17 cellular contexts compared by ENCODE assay signal in genomic region chr5:73030531-73030930, GRCh38.
DNase-seq lines count a peak whose midpoint lies in the region; ATAC-seq and TF ChIP-seq lines count a peak whose summit lies in the region.
"Had no signal": no experiment of that assay in that cellular context is flagged by ENCODE, and none has a peak within 500 bp of the region (broad histone marks: within the 10 kb centered on the region; RNA-seq: fewer than 3 reads in every experiment).

No MANE protein-coding gene starts in this region.

- no peaks in the 10 kb centered on the region for H3K36me3 Mint-ChIP-seq in activated T-cell treated with anti-CD3 and anti-CD28 coated beads, Interleukin-2, amount 50 U/mL, for 4 hours (ENCODE audit: insufficient read depth)
- H3K36me3 Mint-ChIP-seq: activated naive CD4-positive, alpha-beta T cell treated with anti-CD3 and anti-CD28 coated beads, Interleukin-2, amount 50 U/mL, for 72 hours had no signal

- no peaks in the 10 kb centered on the region for H3K9me3 Mint-ChIP-seq in activated T-cell treated with anti-CD3 and anti-CD28 coated beads, Interleukin-2, amount 50 U/mL, for 4 hours
- H3K9me3 Mint-ChIP-seq: activated naive CD4-positive, alpha-beta T cell treated with anti-CD3 and anti-CD28 coated beads, Interleukin-2, amount 50 U/mL, for 72 hours; nephron progenitor cell had no signal

- H3K4me1 ChIP-seq in Panc1 (ENCODE audit: control insufficient read depth, insufficient read depth, low read length): peaks cover 7% of the 10 kb centered on the region; the same call in 1 of the 2 replicates
- peaks cover 22% of the 10 kb centered on the region for H3K4me1 ChIP-seq in foreskin keratinocyte
- H3K4me1 ChIP-seq in thyroid gland: peaks cover 15 to 25% of the 10 kb centered on the region in 2 donors
- H3K4me1 ChIP-seq: right lobe of liver had no signal

- TF ChIP-seq CTCF in Panc1 (IDR thresholded peaks at IDR 0.05) (no peak), foreskin keratinocyte (conservative IDR thresholded peaks at IDR 0.05) (no peak), thyroid gland (IDR thresholded peaks at IDR 0.05) (no peak)

- no peak overlapping the region for H3K4me3 Mint-ChIP-seq in activated T-cell treated with anti-CD3 and anti-CD28 coated beads, Interleukin-2, amount 50 U/mL, for 4 hours
- H3K4me3 Mint-ChIP-seq: nephron progenitor cell had no signal

- no peaks in the 10 kb centered on the region for H3K27me3 Mint-ChIP-seq in activated T-cell treated with anti-CD3 and anti-CD28 coated beads, Interleukin-2, amount 50 U/mL, for 4 hours (ENCODE audit: low read depth)

- DNase-seq in NCI-H146 (lab: John Stamatoyannopoulos, UW): peak; percentile 16
- DNase-seq in NCI-H146 treated with DMSO at 0.1 percent for 48 hours (lab: John Stamatoyannopoulos, UW; ENCODE audit: unreplicated experiment): no peak
- no peak for DNase-seq in Panc1 (ENCODE audit: low read depth, low spot score)
- DNase-seq in foreskin keratinocyte: peak; percentile 43 to 62
- DNase-seq in thyroid gland: no peak
- DNase-seq in activated T-cell treated with anti-CD3 and anti-CD28 coated beads, Interleukin-2, amount 50 U/mL, for 4 hours: no peak
- DNase-seq in effector CD4-positive, alpha-beta T cell: no peak
- DNase-seq in NK-92 treated with Interleukin-12 subunit alpha and Interleukin-12 subunit beta, amount 100 ng/mL, for 24 hours (lab: John Stamatoyannopoulos, UW): no peak
- DNase-seq: 8988T; esophagus squamous epithelium; left ventricle myocardium superior; NCI-H1930; nephron progenitor cell; right lobe of liver; stimulated activated naive CD4-positive, alpha-beta T cell treated with Interleukin-2 at 50 U/mL for 16 hours had no signal

- no peak for TF ChIP-seq POLR2A in thyroid gland (IDR thresholded peaks at IDR 0.05)

- POLR2A ChIA-PET in Panc1 (lab: Charles Lee): no interaction called here

- no TSS peak for BruUV-seq in Panc1 (replicated peaks; lab: Mats Ljungman, UMichigan)

- CTCF ChIA-PET in Panc1 (lab: Charles Lee): no interaction called here

- H3K27me3 ChIP-seq in Panc1 (ENCODE audit: control insufficient read depth, insufficient read depth, low read length): no peaks in the 10 kb centered on the region
- no peaks in the 10 kb centered on the region for H3K27me3 ChIP-seq in foreskin keratinocyte
- H3K27me3 ChIP-seq in thyroid gland: no peaks in the 10 kb centered on the region
- H3K27me3 ChIP-seq: esophagus squamous epithelium, right lobe of liver had no signal

- H3K27ac ChIP-seq in Panc1 (ENCODE audit: low read length) (no peak overlapping the region), foreskin keratinocyte (no peak overlapping the region), thyroid gland (peak overlapping the region; percentile 21 to 54 (median 29))
- H3K27ac ChIP-seq: right lobe of liver, VCaP had no signal

- H3K4me3 ChIP-seq in Panc1 (ENCODE audit: low read depth in 2 of 2, low read length in 2 of 2): no peak overlapping the region
- no peak overlapping the region for H3K4me3 ChIP-seq in thyroid gland (replicated peaks in 1 of 3)
- H3K4me3 ChIP-seq: esophagus squamous epithelium, right lobe of liver had no signal

- H3K9me3 ChIP-seq in Panc1 (ENCODE audit: control insufficient read depth, insufficient read depth, low read depth, low read length) (no peaks in the 10 kb centered on the region), thyroid gland (no peaks in the 10 kb centered on the region)
- H3K9me3 ChIP-seq: esophagus squamous epithelium, right lobe of liver had no signal

- H3K36me3 ChIP-seq in Panc1 (ENCODE audit: control insufficient read depth, insufficient read depth, low read length) (no peaks in the 10 kb centered on the region; the same call in 1 of the 2 replicates), thyroid gland (peaks cover 8 to 10% of the 10 kb centered on the region in 2 donors)

- no peaks in the 10 kb centered on the region for H3K4me1 Mint-ChIP-seq in activated T-cell treated with anti-CD3 and anti-CD28 coated beads, Interleukin-2, amount 50 U/mL, for 4 hours (ENCODE audit: low read depth)
- H3K4me1 Mint-ChIP-seq: nephron progenitor cell had no signal

- intact Hi-C loops in Panc1 (cut with micrococcal nuclease; ENCODE audit: unreplicated experiment) (no loop called here), thyroid gland (cut with DNase I) (no loop called here)

- 91 to 97% methylated on average over 1 of the region's 1 CpG for WGBS in thyroid gland, 2 donors

- in situ Hi-C loops in Panc1 (cut with HindIII; ENCODE audit: low pct_unique_long_range_greater_than_20kb, low sequenced_read_pairs): no loop called here

- ATAC-seq in Panc1 (peak; percentile 53; the same call in 1 of the 2 replicates), foreskin keratinocyte (peak; percentile 46)
- ATAC-seq in activated T-cell treated with anti-CD3 and anti-CD28 coated beads, Interleukin-2, amount 50 U/mL, for 4 hours: no peak
- ATAC-seq: activated naive CD4-positive, alpha-beta T cell treated with anti-CD3 and anti-CD28 coated beads, Interleukin-2, amount 50 U/mL, for 72 hours; left ventricle myocardium superior; right lobe of liver had no signal

Comparison
In these comparisons a context has a peak if more than half of its experiments do, and no peak if none do; other contexts are left out.
1. DNase-seq: peak in NCI-H146 (single experiment) and foreskin keratinocyte (2 of 2); none in NCI-H146 treated with DMSO at 0.1 percent for 48 hours (single experiment), Panc1 (single experiment), thyroid gland (0 of 2), activated T-cell treated with anti-CD3 and anti-CD28 coated beads, Interleukin-2, amount 50 U/mL, for 4 hours (single experiment), effector CD4-positive, alpha-beta T cell (single experiment) and NK-92 treated with Interleukin-12 subunit alpha and Interleukin-12 subunit beta, amount 100 ng/mL, for 24 hours (single experiment).
2. ATAC-seq: peak in Panc1 (single experiment) and foreskin keratinocyte (single experiment); none in activated T-cell treated with anti-CD3 and anti-CD28 coated beads, Interleukin-2, amount 50 U/mL, for 4 hours (0 of 2).
3. H3K27ac ChIP-seq: peak in thyroid gland (3 of 3); none in Panc1 (single experiment) and foreskin keratinocyte (single experiment).